Comparison of ENCODE assay signal across 8 cellular contexts in the genomic region with DNA sequence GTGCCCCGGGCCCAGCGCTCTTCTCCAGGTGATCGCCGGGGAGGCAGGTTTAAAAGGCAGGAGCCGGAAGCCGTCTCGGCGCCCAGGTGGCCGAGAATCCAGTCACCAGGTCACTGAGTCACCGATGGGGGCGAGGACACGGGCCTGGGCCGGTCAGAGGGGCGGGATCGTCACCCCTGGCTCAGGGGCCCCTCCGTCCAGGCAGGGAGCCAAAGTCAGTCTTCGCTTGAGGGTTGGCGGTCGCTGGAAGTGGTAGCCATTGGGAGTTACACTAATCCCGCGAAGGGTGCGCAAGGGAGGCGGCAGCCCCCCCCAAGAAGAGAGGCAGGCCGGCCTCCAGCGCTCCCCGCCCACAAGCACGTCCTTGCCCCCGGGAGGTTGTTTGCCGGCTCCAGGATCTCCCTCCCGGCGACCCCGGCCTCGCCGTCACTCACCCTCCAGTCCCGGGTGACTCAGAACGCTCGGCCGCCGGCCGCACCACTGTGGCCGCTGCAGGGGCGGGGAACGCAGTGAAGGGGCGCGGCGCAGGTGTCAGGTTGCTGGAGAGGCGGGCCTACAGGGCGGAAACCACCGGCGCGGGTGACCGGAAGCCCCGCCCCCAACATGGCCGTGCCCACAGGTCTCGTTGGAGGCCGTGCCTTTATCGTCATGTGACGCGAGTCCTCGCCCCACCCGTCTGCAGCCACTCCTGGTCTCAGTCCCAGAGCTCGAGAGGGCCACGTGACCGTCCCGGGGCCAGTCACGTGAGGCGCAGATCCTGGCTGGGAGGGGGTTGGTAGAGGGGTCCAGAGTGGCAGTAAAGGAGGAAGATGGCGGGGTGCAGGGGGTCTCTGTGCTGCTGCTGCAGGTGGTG. TPM values are rescaled to one million over a fixed set of nuclear protein-coding genes. Genes with fewer than 3 reads are reported as not detected.
A peak's percentile ranks its signal among the peaks of the same experiment; 100 is the strongest.
DNase-seq lines count a peak whose midpoint lies in the region; ATAC-seq and TF ChIP-seq lines count a peak whose summit lies in the region.

A gene with protein sequence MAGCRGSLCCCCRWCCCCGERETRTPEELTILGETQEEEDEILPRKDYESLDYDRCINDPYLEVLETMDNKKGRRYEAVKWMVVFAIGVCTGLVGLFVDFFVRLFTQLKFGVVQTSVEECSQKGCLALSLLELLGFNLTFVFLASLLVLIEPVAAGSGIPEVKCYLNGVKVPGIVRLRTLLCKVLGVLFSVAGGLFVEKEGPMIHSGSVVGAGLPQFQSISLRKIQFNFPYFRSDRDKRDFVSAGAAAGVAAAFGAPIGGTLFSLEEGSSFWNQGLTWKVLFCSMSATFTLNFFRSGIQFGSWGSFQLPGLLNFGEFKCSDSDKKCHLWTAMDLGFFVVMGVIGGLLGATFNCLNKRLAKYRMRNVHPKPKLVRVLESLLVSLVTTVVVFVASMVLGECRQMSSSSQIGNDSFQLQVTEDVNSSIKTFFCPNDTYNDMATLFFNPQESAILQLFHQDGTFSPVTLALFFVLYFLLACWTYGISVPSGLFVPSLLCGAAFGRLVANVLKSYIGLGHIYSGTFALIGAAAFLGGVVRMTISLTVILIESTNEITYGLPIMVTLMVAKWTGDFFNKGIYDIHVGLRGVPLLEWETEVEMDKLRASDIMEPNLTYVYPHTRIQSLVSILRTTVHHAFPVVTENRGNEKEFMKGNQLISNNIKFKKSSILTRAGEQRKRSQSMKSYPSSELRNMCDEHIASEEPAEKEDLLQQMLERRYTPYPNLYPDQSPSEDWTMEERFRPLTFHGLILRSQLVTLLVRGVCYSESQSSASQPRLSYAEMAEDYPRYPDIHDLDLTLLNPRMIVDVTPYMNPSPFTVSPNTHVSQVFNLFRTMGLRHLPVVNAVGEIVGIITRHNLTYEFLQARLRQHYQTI (plus strand): TSS at position 738 of the 853 bp plus-strand sequence. CDS start 72 bp downstream, at position 810.
A gene (minus strand): TSS at position 511 of the 853 bp plus-strand sequence. CDS start 2,848 bp downstream, outside the sequence.

- DNase-seq in AG08395 (ENCODE audit: low spot score) (peak; percentile 98), NCI-H345 (lab: John Stamatoyannopoulos, UW) (peak; percentile 100), activated B cell treated with CpG ODN at 0.5 μM for 24 hours (peak; percentile 99), iris pigment epithelial cell (ENCODE audit: low read depth) (peak; percentile 99)
- DNase-seq in central memory CD4-positive, alpha-beta T cell = peak; percentile 98
- peak; percentile 96 for DNase-seq in stimulated activated CD4-positive, alpha-beta T cell treated with anti-CD3 and anti-CD28 coated beads, Interleukin-12 subunit alpha, Interleukin-12 subunit beta, amount 100 ng/mL, for 4 hours

- H3K27ac Mint-ChIP-seq in activated B cell treated with CpG ODN at 0.5 μM for 24 hours = peak within 1 kb of the TSS; percentile 97

- peak within 1 kb of the TSS; percentile 95 for H3K4me3 Mint-ChIP-seq in activated B cell treated with CpG ODN at 0.5 μM for 24 hours

- H3K36me3 Mint-ChIP-seq in activated B cell treated with CpG ODN at 0.5 μM for 24 hours (ENCODE audit: low read depth) = peaks cover 67% of the 10 kb centered on the region

- in situ Hi-C loops in GM18951 (cut with MboI; ENCODE audit: low sequenced_read_pairs, unreplicated experiment) = no loop called here

- H3K9me3 Mint-ChIP-seq in activated B cell treated with CpG ODN at 0.5 μM for 24 hours = no peaks in the 10 kb centered on the region

- intact Hi-C loops in activated B cell treated with CpG ODN at 0.5 μM for 24 hours (cut with micrococcal nuclease) = loop anchor here (1.0 to 10.0 kb wide), 11 partner anchors 9 to 1893 kb away; a partner anchor contains a TSS

- TF ChIP-seq CTCF in activated B cell treated with CpG ODN at 0.5 μM for 24 hours (IDR thresholded peaks at IDR 0.05) = no peak

- CTCF ChIA-PET in activated B cell treated with CpG ODN at 0.5 μM for 24 hours (lab: Charles Lee) = interaction anchor here (1.2 to 2.1 kb wide), 2 partner anchors 152 to 768 kb away, joined by 3 to 5 read pairs; no protein-coding TSS in a partner anchor

- no peaks in the 10 kb centered on the region for H3K27me3 Mint-ChIP-seq in activated B cell treated with CpG ODN at 0.5 μM for 24 hours

- peak; percentile 91 for TF ChIP-seq POLR2A in GM18951 (IDR thresholded peaks at IDR 0.05; ENCODE audit: extremely low read depth, insufficient read depth, insufficient read length)

- peaks cover 78% of the 10 kb centered on the region for H3K4me1 Mint-ChIP-seq in activated B cell treated with CpG ODN at 0.5 μM for 24 hours

- peak; percentile 80 for ATAC-seq in HG03196 (IDR thresholded peaks at IDR 0.05; ENCODE audit: unreplicated experiment)
- ATAC-seq in activated B cell treated with CpG ODN at 0.5 μM for 24 hours (ENCODE audit: low read depth) = peak; percentile 84

- POLR2A ChIA-PET in activated B cell treated with CpG ODN at 0.5 μM for 24 hours (lab: Charles Lee) = interaction anchor here (0.6 to 6.8 kb wide), 24 partner anchors 8 to 1977 kb away, joined by 3 to 163 read pairs (median 3); a partner anchor contains a TSS

RNA-seq across cellular contexts. Expression of the first gene that starts in this region (rescaled TPM):
- 66.0 and 79.6 TPM in 2 replicates for total RNA-seq in activated B cell treated with CpG ODN at 0.5 μM for 24 hours

RNA-seq across cellular contexts. Expression of the second gene that starts in this region (rescaled TPM):
- total RNA-seq in activated B cell treated with CpG ODN at 0.5 μM for 24 hours = 54.1 and 56.9 TPM in 2 replicates

Comparison
In these comparisons a context has a peak if more than half of its experiments do, and no peak if none do; other contexts are left out.
1. Peak in every context shown above with its lines: DNase-seq and ATAC-seq.